21 cellular contexts compared by ENCODE assay signal in genomic region chr7:25835191-25835590, GRCh38.
DNase-seq lines count a peak whose midpoint lies in the region; ATAC-seq, FAIRE-seq and TF ChIP-seq lines count a peak whose summit lies in the region.
"Had no signal": no experiment of that assay in that cellular context is flagged by ENCODE, and none has a peak within 500 bp of the region (broad histone marks: within the 10 kb centered on the region; RNA-seq: fewer than 3 reads in every experiment).

No MANE protein-coding gene starts in this region.

- H3K56ac ChIP-seq in IMR-90 (ENCODE audit: extremely low read depth, insufficient read depth, low read length): no peak overlapping the region

- H3K27me3 ChIP-seq in IMR-90 (ENCODE audit: control insufficient read depth, insufficient read depth, low read length) (no peaks in the 10 kb centered on the region), bronchial epithelial cell (ENCODE audit: control insufficient read depth, insufficient read depth, low read length) (peaks cover 3% of the 10 kb centered on the region)
- H3K27me3 ChIP-seq: MG63 had no signal

- no peak overlapping the region for H3K14ac ChIP-seq in IMR-90 (replicated peaks; ENCODE audit: low read depth, low read length)

- FAIRE-seq in bronchial epithelial cell (lab: Jason Lieb, UNC): no peak

- no peak overlapping the region for H2BK5ac ChIP-seq in IMR-90 (ENCODE audit: low read depth, low read length, poor library complexity, severe bottlenecking)

- DNase-seq in AG10803 (ENCODE audit: low read depth) (peak; percentile 81), IMR-90 (peak; percentile 64), bronchial epithelial cell (ENCODE audit: low read depth) (peak; percentile 47), kidney glomerular epithelial cell (lab: John Stamatoyannopoulos, UW) (peak; percentile 92), NCI-H510A (lab: John Stamatoyannopoulos, UW) (no peak), pons (ENCODE audit: low spot score) (no peak)
- DNase-seq: activated CD4-positive, alpha-beta T cell treated with anti-CD3 and anti-CD28 coated beads, Interleukin-2, amount 10 ng/mL, durations not matched to agents 7 days and 5 days; activated CD8-positive, alpha-beta memory T cell treated with anti-CD3 and anti-CD28 coated beads, Interleukin-2, amount 50 U/mL, for 4 hours; activated naive CD8-positive, alpha-beta T cell treated with anti-CD3 and anti-CD28 coated beads for 36 hours; CD8-positive, alpha-beta T cell; erythroblast; MG63; NCI-H1436; nephron progenitor cell; posterior cingulate gyrus; Right ventricle myocardium superior; stimulated activated naive CD4-positive, alpha-beta T cell had no signal

- intact Hi-C loops in IMR-90 (cut with micrococcal nuclease): no loop called here

- POLR2A ChIA-PET in IMR-90 (lab: Charles Lee; ENCODE audit: unreplicated experiment): no interaction called here

- H3K79me1 ChIP-seq in IMR-90 (ENCODE audit: low read depth in 1 of 2, low read length in 2 of 2): no peaks in the 10 kb centered on the region

- no peak overlapping the region for H2BK120ac ChIP-seq in IMR-90 (ENCODE audit: low read depth, low read length)

- H3K36me3 ChIP-seq in IMR-90 (ENCODE audit: control insufficient read depth, insufficient read depth, low read length) (no peaks in the 10 kb centered on the region), bronchial epithelial cell (ENCODE audit: control insufficient read depth, insufficient read depth, low read length) (no peaks in the 10 kb centered on the region)
- H3K36me3 ChIP-seq: MG63, thoracic aorta had no signal

- H3K9ac ChIP-seq in IMR-90 (ENCODE audit: low read depth, low read length): no peak overlapping the region

- no peak overlapping the region for H2BK15ac ChIP-seq in IMR-90 (ENCODE audit: low read depth, low read length)

- CTCF ChIA-PET in IMR-90 (lab: Yijun Ruan, JAX): interaction anchor here (0.8 kb wide), 1 partner anchor 8 kb away, joined by 3 read pairs; no protein-coding TSS in a partner anchor

- H3K4me2 ChIP-seq in IMR-90 (ENCODE audit: low read depth, low read length): no peak overlapping the region

- H2AK9ac ChIP-seq in IMR-90 (replicated peaks; ENCODE audit: low read depth, low read length, poor library complexity): no peak overlapping the region

- H2AFZ ChIP-seq in IMR-90 (replicated peaks; ENCODE audit: low read length, poor library complexity): no peak overlapping the region

- dilution Hi-C loops in IMR-90 (cut with HindIII; ENCODE audit: low sequenced_read_pairs, unreplicated experiment): no loop called here

- H3K9me3 ChIP-seq in IMR-90 (ENCODE audit: control insufficient read depth, insufficient read depth, low read length): no peaks in the 10 kb centered on the region
- H3K9me3 ChIP-seq: MG63, thoracic aorta had no signal

- peaks cover 13% of the 10 kb centered on the region for H3K4me1 ChIP-seq in IMR-90 (ENCODE audit: control insufficient read depth, insufficient read depth, low read length)

- no TSS peak for BruUV-seq in IMR-90 (replicated peaks; lab: Mats Ljungman, UMichigan)

- TF ChIP-seq CTCF in AG10803 (conservative IDR thresholded peaks at IDR 0.05; ENCODE audit: low read length): no peak
- no peak for TF ChIP-seq CTCF in IMR-90 (conservative IDR thresholded peaks at IDR 0.05; ENCODE audit: low read depth, low read length)
- no peak for TF ChIP-seq CTCF in bronchial epithelial cell (IDR thresholded peaks at IDR 0.05; ENCODE audit: insufficient read depth, low read length, severe bottlenecking)

- H4K20me1 ChIP-seq in IMR-90 (ENCODE audit: insufficient read depth, low read length): no peaks in the 10 kb centered on the region

- no peak overlapping the region for H4K8ac ChIP-seq in IMR-90 (ENCODE audit: low read depth in 2 of 2, low read length in 2 of 2)

- H3K27ac ChIP-seq in IMR-90 (ENCODE audit: insufficient read depth, low read length): peak overlapping the region; percentile 22; the same call in 1 of the 2 replicates

- H2AK5ac ChIP-seq in IMR-90 (ENCODE audit: low read depth, low read length): no peak overlapping the region

- no peak for TF ChIP-seq POLR2A in IMR-90 (IDR thresholded peaks at IDR 0.05; ENCODE audit: low read depth, low read length)

- no peak overlapping the region for H2BK20ac ChIP-seq in IMR-90 (ENCODE audit: low read depth, low read length)

- H4K91ac ChIP-seq in IMR-90 (ENCODE audit: insufficient read depth, low read depth, low read length): no peak overlapping the region

- no peaks in the 10 kb centered on the region for H3K9me1 ChIP-seq in IMR-90 (ENCODE audit: insufficient read depth, low read length)

- in situ Hi-C loops in IMR-90 (cut with MboI; ENCODE audit: low sequenced_read_pairs): no loop called here

- no peak overlapping the region for H3K4me3 ChIP-seq in AG10803 (ENCODE audit: low read length)
- H3K4me3 ChIP-seq in IMR-90 (ENCODE audit: insufficient read depth, low read depth, low read length): no peak overlapping the region
- H3K4me3 ChIP-seq in bronchial epithelial cell (ENCODE audit: low read depth, low read length): no peak overlapping the region
- H3K4me3 ChIP-seq: MG63, thoracic aorta had no signal

- no peak overlapping the region for H4K5ac ChIP-seq in IMR-90 (ENCODE audit: low read depth, low read length)

- no peak overlapping the region for H3K23ac ChIP-seq in IMR-90 (ENCODE audit: low read depth, low read length)

- ATAC-seq in IMR-90 (ENCODE audit: low read depth) (peak; percentile 72), GM21515 (IDR thresholded peaks at IDR 0.05; ENCODE audit: unreplicated experiment) (no peak), GM21447 (IDR thresholded peaks at IDR 0.05; ENCODE audit: unreplicated experiment) (no peak)
- ATAC-seq: CD8-positive, alpha-beta T cell; left lobe of liver had no signal

- WGBS in IMR-90 (ENCODE audit: extremely low coverage in 2 of 2, insufficient read length in 1 of 2), 2 experiments: no CpG with 5 or more reads among the region's 5 CpGs

- no peak overlapping the region; the same call in 1 of the 2 replicates for H3K18ac ChIP-seq in IMR-90 (ENCODE audit: low read depth, low read length)

- H3K4ac ChIP-seq in IMR-90 (ENCODE audit: low read depth, low read length): no peak overlapping the region

- TF ChIP-seq RAD21 in IMR-90 (IDR thresholded peaks at IDR 0.05; ENCODE audit: low read length): no peak

TF ChIP-seq in IMR-90, 13 proteins besides CTCF, POLR2A, EP300 and RAD21:
- TF ChIP-seq CHD1 (IDR thresholded peaks at IDR 0.05; ENCODE audit: low read depth, low read length) (no peak), MAFK (IDR thresholded peaks at IDR 0.05; ENCODE audit: low read depth, low read length) (no peak), BHLHE40 (IDR thresholded peaks at IDR 0.05; ENCODE audit: low read depth, low read length) (no peak), NFE2L2 (IDR thresholded peaks at IDR 0.05; ENCODE audit: low read depth, low read length) (no peak), FOS (IDR thresholded peaks at IDR 0.05; ENCODE audit: low read depth, low read length) (no peak), RCOR1 (IDR thresholded peaks at IDR 0.05; ENCODE audit: insufficient replicate concordance, low read length) (no peak), MAZ (IDR thresholded peaks at IDR 0.05; ENCODE audit: borderline replicate concordance, low read depth, low read length) (no peak), SMC3 (IDR thresholded peaks at IDR 0.05; ENCODE audit: low read depth, low read length) (no peak), CEBPB (IDR thresholded peaks at IDR 0.05; ENCODE audit: low read depth, low read length) (no peak), MXI1 (IDR thresholded peaks at IDR 0.05; ENCODE audit: borderline replicate concordance, low read depth, low read length) (no peak)

Comparison
In these comparisons a context has a peak if more than half of its experiments do, and no peak if none do; other contexts are left out.
1. DNase-seq: peak in AG10803 (single experiment), IMR-90 (single experiment), bronchial epithelial cell (single experiment) and kidney glomerular epithelial cell (single experiment); none in NCI-H510A (single experiment) and pons (single experiment).